ENCODE assay signal across 8 cellular contexts in the genomic region with DNA sequence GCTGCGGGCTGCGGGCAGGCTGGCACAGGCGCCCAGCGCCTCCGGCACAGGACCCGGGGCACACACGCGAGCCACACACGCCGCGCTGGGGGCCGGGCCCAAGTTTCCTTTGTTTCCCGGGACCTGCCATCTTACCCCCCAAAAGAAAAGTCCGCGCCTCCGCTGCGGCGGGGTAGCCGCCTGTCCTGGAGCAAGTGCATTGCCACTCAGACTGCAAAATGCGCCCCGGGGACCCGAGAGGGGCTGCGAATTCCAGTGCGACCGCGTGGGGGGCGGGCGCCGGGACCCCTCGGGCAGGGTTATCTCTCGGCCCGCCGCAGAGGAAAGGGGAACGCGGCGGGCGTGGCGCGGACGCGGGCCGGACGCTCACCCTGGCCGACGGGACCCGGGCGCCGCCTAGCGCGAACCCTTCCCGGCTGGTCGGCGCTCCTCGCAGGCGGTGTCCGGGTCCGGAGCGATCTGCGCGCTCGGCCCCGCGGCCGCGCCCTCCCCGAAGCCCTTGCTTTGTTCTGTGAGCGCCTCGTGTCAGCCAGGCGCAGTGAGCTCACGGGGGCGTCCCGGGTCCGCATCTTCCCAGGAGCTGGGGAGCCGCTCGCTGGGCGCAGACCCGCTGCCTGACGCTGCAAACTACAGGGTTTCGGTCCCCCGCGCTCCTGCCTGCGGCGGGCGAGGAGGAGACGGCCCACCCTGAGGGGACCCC. TPM values are rescaled to one million over a fixed set of nuclear protein-coding genes. Genes with fewer than 3 reads are reported as not detected.
DNase-seq lines count a peak whose midpoint lies in the region; ATAC-seq, FAIRE-seq and TF ChIP-seq lines count a peak whose summit lies in the region.

No MANE protein-coding gene starts in this region.

- H3K9ac ChIP-seq in GM12878 (ENCODE audit: control insufficient read depth, insufficient read depth, low read length), result no peak overlapping the region; the same call in 1 of the 2 replicates

- TF ChIP-seq CTCF in GM12878 (IDR thresholded peaks at IDR 0.05 in 2 of 3, conservative IDR thresholded peaks at IDR 0.05 in 1 of 3; ENCODE audit: control insufficient read depth in 2 of 3, extremely low read depth in 1 of 3, insufficient read depth in 1 of 3, low read depth in 3 of 3, low read length in 3 of 3), result peak; percentile 26 to 40 (median 26); a peak in 5 of 6 replicates

- 2% methylated on average over 51 of the region's 85 CpGs for WGBS in GM12878 (ENCODE audit: insufficient coverage, insufficient replicate concordance, low lambda C conversion rate, missing lambda C conversion rate)

- RAD21 ChIA-PET in GM12878 (lab: Charles Lee; ENCODE audit: unreplicated experiment), result no interaction called here

- ATAC-seq in HG02981 (IDR thresholded peaks at IDR 0.05; ENCODE audit: unreplicated experiment) (peak; percentile 51), GM12878 (peak; percentile 91)
- ATAC-seq in stimulated activated naive B cell treated with anti-CD40 and anti-IgM and Interleukin-4, amounts not matched to agents 10 μg/mL and 1 μg/mL and 100 μg/mL, for 72 hours (replicated peaks), result peak; percentile 71 to 76

- H3K4me1 Mint-ChIP-seq in stimulated activated naive B cell treated with anti-CD40 and anti-IgM and Interleukin-4, amounts not matched to agents 10 μg/mL and 1 μg/mL and 100 μg/mL, for 72 hours, result peaks cover 10 to 42% of the 10 kb centered on the region in 2 donors

- H3K36me3 ChIP-seq in GM12878 (ENCODE audit: control insufficient read depth in 2 of 2, insufficient read depth in 2 of 2, low read length in 1 of 2), result no peaks in the 10 kb centered on the region

- H3K4me3 Mint-ChIP-seq in stimulated activated naive B cell treated with anti-CD40 and anti-IgM and Interleukin-4, amounts not matched to agents 10 μg/mL and 1 μg/mL and 100 μg/mL, for 72 hours, result peak overlapping the region; percentile 86 to 95

- CTCF ChIA-PET in GM12878 (lab: Yijun Ruan, JAX), result no interaction called here

- H3K9me3 ChIP-seq in GM12878 (replicated peaks; ENCODE audit: control insufficient read depth, insufficient read depth, low read length), result no peaks in the 10 kb centered on the region

- H3K4me2 ChIP-seq in GM12878 (ENCODE audit: control insufficient read depth, insufficient read depth), result peak overlapping the region; percentile 86

- H4K20me1 ChIP-seq in GM12878 (ENCODE audit: control insufficient read depth, insufficient read depth), result no peaks in the 10 kb centered on the region

- no peaks in the 10 kb centered on the region for H3K79me2 ChIP-seq in GM12878 (ENCODE audit: control insufficient read depth, insufficient read depth, low read length)

- intact Hi-C loops in GM12878 (cut with micrococcal nuclease; ENCODE audit: unreplicated experiment), result loop anchor here (5.0 kb wide), 2 partner anchors 128 to 273 kb away; no protein-coding TSS in a partner anchor

- H3K27ac Mint-ChIP-seq in stimulated activated naive B cell treated with anti-CD40 and anti-IgM and Interleukin-4, amounts not matched to agents 10 μg/mL and 1 μg/mL and 100 μg/mL, for 72 hours, result peak overlapping the region; percentile 91

- no peak for TF ChIP-seq EP300 in GM12878 (IDR thresholded peaks at IDR 0.05; ENCODE audit: borderline replicate concordance in 1 of 2, control insufficient read depth in 1 of 2, low read depth in 2 of 2, low read length in 2 of 2)

- peaks cover 0 to 4% of the 10 kb centered on the region in 2 donors for H3K36me3 Mint-ChIP-seq in stimulated activated naive B cell treated with anti-CD40 and anti-IgM and Interleukin-4, amounts not matched to agents 10 μg/mL and 1 μg/mL and 100 μg/mL, for 72 hours

- no peak for FAIRE-seq in GM12878 (lab: Jason Lieb, UNC)

- POLR2A ChIA-PET in GM12878 (lab: Charles Lee), result interaction anchor here (0.7 kb wide), 1 partner anchor 342 kb away, joined by 12 read pairs; no protein-coding TSS in a partner anchor

- no peaks in the 10 kb centered on the region for H3K27me3 Mint-ChIP-seq in stimulated activated naive B cell treated with anti-CD40 and anti-IgM and Interleukin-4, amounts not matched to agents 10 μg/mL and 1 μg/mL and 100 μg/mL, for 72 hours

- TF ChIP-seq POLR2A in GM12878 (IDR thresholded peaks at IDR 0.05; ENCODE audit: low read depth, low read length), result no peak

- H3K4me1 ChIP-seq in GM12878 (ENCODE audit: control insufficient read depth, insufficient read depth, low read length), result peaks cover 7% of the 10 kb centered on the region; the same call in 1 of the 2 replicates

- peak; percentile 35 for DNase-seq in stimulated activated CD4-positive, alpha-beta T cell treated with anti-CD3 and anti-CD28 coated beads, Interleukin-15, amount 100 ng/mL, for 24 hours
- no peak for DNase-seq in stimulated activated CD4-positive, alpha-beta T cell treated with anti-CD3 and anti-CD28 coated beads, Interleukin-4, amount 100 ng/mL, for 24 hours
- DNase-seq in NCI-H526 treated with DMSO at 0.1 percent for 48 hours (lab: John Stamatoyannopoulos, UW) (peak; percentile 45), GM12878 (ENCODE audit: low read depth, low spot score) (no peak), kidney glomerular epithelial cell (lab: John Stamatoyannopoulos, UW) (peak; percentile 62), globus pallidus (ENCODE audit: low spot score) (no peak)
- peak; percentile 61 for DNase-seq in stimulated activated naive B cell treated with anti-CD40 and anti-IgM and Interleukin-4, amounts not matched to agents 10 μg/mL and 1 μg/mL and 100 μg/mL, for 72 hours

- no peaks in the 10 kb centered on the region for H3K9me3 Mint-ChIP-seq in stimulated activated naive B cell treated with anti-CD40 and anti-IgM and Interleukin-4, amounts not matched to agents 10 μg/mL and 1 μg/mL and 100 μg/mL, for 72 hours

- peaks cover 11 to 13% of the 10 kb centered on the region in 2 experiments; a peak in 3 of 4 replicates for H3K27me3 ChIP-seq in GM12878 (replicated peaks in 1 of 2; ENCODE audit: control insufficient read depth in 2 of 2, insufficient read depth in 2 of 2, low read length in 1 of 2)

- peak overlapping the region; percentile 75 for H2AFZ ChIP-seq in GM12878 (ENCODE audit: control insufficient read depth, low read depth, low read length)

- in situ Hi-C loops in GM12878 (cut with MboI), result no loop called here

- no TSS peak for BruUV-seq in GM12878 (replicated peaks; lab: Mats Ljungman, UMichigan)

- TF ChIP-seq RAD21 in GM12878 (IDR thresholded peaks at IDR 0.05; ENCODE audit: insufficient read depth, low read depth, low read length), result peak; percentile 44

- SMC1A ChIA-PET in GM12878 (lab: Charles Lee; ENCODE audit: uncharacterized antibody, unreplicated experiment), result no interaction called here

- no peak overlapping the region for H3K27ac ChIP-seq in GM12878 (ENCODE audit: control insufficient read depth, insufficient read depth)

- H3K4me3 ChIP-seq in GM12878, result peak overlapping the region; percentile 80

TF ChIP-seq in GM12878, 131 proteins besides CTCF, POLR2A, EP300 and RAD21 (continues in another document):
- no peak for TF ChIP-seq TARDBP (IDR thresholded peaks at IDR 0.05; ENCODE audit: borderline replicate concordance)
- no peak for TF ChIP-seq POU2F2 (IDR thresholded peaks at IDR 0.05; ENCODE audit: borderline replicate concordance, low read depth, low read length)
- TF ChIP-seq, protein P1, sequence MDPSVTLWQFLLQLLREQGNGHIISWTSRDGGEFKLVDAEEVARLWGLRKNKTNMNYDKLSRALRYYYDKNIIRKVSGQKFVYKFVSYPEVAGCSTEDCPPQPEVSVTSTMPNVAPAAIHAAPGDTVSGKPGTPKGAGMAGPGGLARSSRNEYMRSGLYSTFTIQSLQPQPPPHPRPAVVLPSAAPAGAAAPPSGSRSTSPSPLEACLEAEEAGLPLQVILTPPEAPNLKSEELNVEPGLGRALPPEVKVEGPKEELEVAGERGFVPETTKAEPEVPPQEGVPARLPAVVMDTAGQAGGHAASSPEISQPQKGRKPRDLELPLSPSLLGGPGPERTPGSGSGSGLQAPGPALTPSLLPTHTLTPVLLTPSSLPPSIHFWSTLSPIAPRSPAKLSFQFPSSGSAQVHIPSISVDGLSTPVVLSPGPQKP (IDR thresholded peaks at IDR 0.05; ENCODE audit: low read depth, low read length), result no peak
- TF ChIP-seq SMAD5 (IDR thresholded peaks at IDR 0.05; ENCODE audit: low read depth), result no peak
- no peak for TF ChIP-seq MXI1 (IDR thresholded peaks at IDR 0.05; ENCODE audit: low read depth, low read length)

RNA-seq across cellular contexts. Expression of gene CD24, which starts 0.6 kb away (rescaled TPM):
- 5.0 and 5.7 TPM in 2 replicates for total RNA-seq in GM12878 (2013; cell fraction: nucleolus; rRNA removed)
- total RNA-seq in GM12878 (2014; rRNA removed) (17.5 and 24.3 TPM in 2 replicates), GM12878 (2014; rRNA removed; fragmentation: Illumina TruSeq; extraction: Trizol) (20.2 and 20.5 TPM in 2 replicates), GM12878 (2021) (16.6 and 17.6 TPM in 2 replicates)
- 7.6 TPM for polyA plus RNA-seq in GM12878 (2011; ENCODE audit: low read depth)
- polyA plus RNA-seq in GM12878 (2011; rRNA removed) (0.16 and 0.19 TPM in 2 replicates), GM12878 (2014; fragmentation: Illumina TruSeq; extraction: Trizol) (21.2 and 26.2 TPM in 2 replicates), GM12878 (2014; fragmentation: Nextera tagmentation; extraction: Ambion mirVana) (1 to 10 TPM; 5.3 to 7.2 TPM), GM12878 (2014; rRNA removed) (8.3 and 10.8 TPM in 2 replicates), GM12878 (2016; fragmentation: Nextera tagmentation; extraction: Ambion mirVana) (1 to 10 TPM; 4.7 to 5.5 TPM)
- polyA plus RNA-seq in GM12878 (2011; cell fraction: cytosol; rRNA removed), result 0.10 and 0.31 TPM in 2 replicates
- 0.12 and 0.18 TPM in 2 replicates for polyA plus RNA-seq in GM12878 (2011; cell fraction: nucleus; rRNA removed)
- polyA plus RNA-seq in GM12878 (2012), result 8.1 and 9.2 TPM in 2 replicates
- 0.36 and 0.51 TPM in 2 replicates for polyA minus RNA-seq in GM12878 (2011; rRNA and poly(A)+ RNA removed)
- not detected in 2 replicates for polyA minus RNA-seq in GM12878 (2011; cell fraction: cytosol; rRNA and poly(A)+ RNA removed)
- 0.19 TPM in 1 of 2 replicates, not detected in the other for polyA minus RNA-seq in GM12878 (2011; cell fraction: nucleus; rRNA and poly(A)+ RNA removed)

RNA-seq across cellular contexts. Expression of gene MTRES1, which starts 52.9 kb away (rescaled TPM):
- total RNA-seq in GM12878 (2013; cell fraction: nucleolus; rRNA removed), result 15.3 and 15.8 TPM in 2 replicates
- total RNA-seq in GM12878 (2014; rRNA removed) (11.4 and 15.7 TPM in 2 replicates), GM12878 (2014; rRNA removed; fragmentation: Illumina TruSeq; extraction: Trizol) (24.5 and 25.0 TPM in 2 replicates), GM12878 (2021) (12.4 and 12.9 TPM in 2 replicates)
- 7.7 TPM for polyA plus RNA-seq in GM12878 (2011; ENCODE audit: low read depth)
- polyA plus RNA-seq in GM12878 (2011; rRNA removed) (9.4 and 16.2 TPM in 2 replicates), GM12878 (2014; fragmentation: Illumina TruSeq; extraction: Trizol) (23.4 and 34.6 TPM in 2 replicates), GM12878 (2014; fragmentation: Nextera tagmentation; extraction: Ambion mirVana) (10 to 100 TPM; 29.5 to 30.0 TPM), GM12878 (2014; rRNA removed) (18.3 and 21.2 TPM in 2 replicates), GM12878 (2016; fragmentation: Nextera tagmentation; extraction: Ambion mirVana) (10 to 100 TPM; 29.3 to 35.7 TPM)
- polyA plus RNA-seq in GM12878 (2011; cell fraction: cytosol; rRNA removed), result 4.0 and 4.8 TPM in 2 replicates
- polyA plus RNA-seq in GM12878 (2011; cell fraction: nucleus; rRNA removed), result 3.8 and 4.2 TPM in 2 replicates
- polyA plus RNA-seq in GM12878 (2012), result 12.8 and 13.9 TPM in 2 replicates
- 2.6 and 4.0 TPM in 2 replicates for polyA minus RNA-seq in GM12878 (2011; rRNA and poly(A)+ RNA removed)
- polyA minus RNA-seq in GM12878 (2011; cell fraction: cytosol; rRNA and poly(A)+ RNA removed), result 2.6 and 3.3 TPM in 2 replicates
- 4.0 and 8.4 TPM in 2 replicates for polyA minus RNA-seq in GM12878 (2011; cell fraction: nucleus; rRNA and poly(A)+ RNA removed)

Comparison
In these comparisons a context has a peak if more than half of its experiments do, and no peak if none do; other contexts are left out.
1. DNase-seq: peak in stimulated activated CD4-positive, alpha-beta T cell treated with anti-CD3 and anti-CD28 coated beads, Interleukin-15, amount 100 ng/mL, for 24 hours (single experiment), NCI-H526 treated with DMSO at 0.1 percent for 48 hours (single experiment), kidney glomerular epithelial cell (single experiment) and stimulated activated naive B cell treated with anti-CD40 and anti-IgM and Interleukin-4, amounts not matched to agents 10 μg/mL and 1 μg/mL and 100 μg/mL, for 72 hours (single experiment); none in stimulated activated CD4-positive, alpha-beta T cell treated with anti-CD3 and anti-CD28 coated beads, Interleukin-4, amount 100 ng/mL, for 24 hours (single experiment), GM12878 (single experiment) and globus pallidus (single experiment).
2. Peak in every context shown above with its lines, with median percentiles within 50 percentile points of each other: ATAC-seq.